Comparison of ENCODE assay signal across 26 cellular contexts in the genomic region with DNA sequence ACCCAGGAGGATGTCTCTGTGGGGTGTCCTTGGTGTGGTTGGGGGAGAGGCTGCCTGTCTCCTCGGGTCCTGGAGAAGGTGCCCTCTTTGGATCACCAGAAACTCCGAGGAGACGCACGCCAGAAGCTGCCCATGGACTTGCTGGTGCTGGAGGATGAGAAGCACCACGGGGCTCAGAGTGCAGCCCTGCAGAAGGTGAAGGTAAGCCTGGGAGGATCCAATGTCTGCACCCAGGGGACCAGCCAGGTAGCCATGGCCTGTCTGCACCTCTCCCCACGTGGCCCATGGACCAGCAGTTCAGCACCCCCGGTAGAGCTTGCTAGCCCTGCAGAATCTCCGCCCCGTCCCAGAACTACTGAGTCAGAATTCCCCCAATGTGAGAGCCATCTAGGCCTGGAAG. TPM values are rescaled to one million over a fixed set of nuclear protein-coding genes. Genes with fewer than 3 reads are reported as not detected.
DNase-seq lines count a peak whose midpoint lies in the region; ATAC-seq, FAIRE-seq and TF ChIP-seq lines count a peak whose summit lies in the region.
"Had no signal": no experiment of that assay in that cellular context is flagged by ENCODE, and none has a peak within 500 bp of the region (broad histone marks: within the 10 kb centered on the region; RNA-seq: fewer than 3 reads in every experiment).

No MANE protein-coding gene starts in this region.

- no peak overlapping the region for H2AK5ac ChIP-seq in IMR-90 (ENCODE audit: low read depth, low read length)
- peak overlapping the region; percentile 46 for H2AK5ac ChIP-seq in neuronal stem cell (ENCODE audit: low read depth, low read length)

- no peak for DNase-seq in A549 (ENCODE audit: low read depth in 1 of 2, low spot score in 1 of 2)
- no peak for DNase-seq in IMR-90
- no peak for DNase-seq in neuronal stem cell (ENCODE audit: low spot score)
- no peak for DNase-seq in NK-92 (lab: John Stamatoyannopoulos, UW; ENCODE audit: unreplicated experiment)
- DNase-seq in lower leg skin (ENCODE audit: low spot score in 2 of 2): no peak
- DNase-seq: ACHN; BE2C; C1 segment of cervical spinal cord; CD4-positive, CD25-positive, alpha-beta regulatory T cell; CD8-positive, alpha-beta memory T cell; COR-L47; DMS 273 treated with DMSO at 0.1 percent for 48 hours; DMS53; DND-41; EL; GM23248; HFFc6 had no signal

- no peak overlapping the region for H2BK15ac ChIP-seq in IMR-90 (ENCODE audit: low read depth, low read length)
- H2BK15ac ChIP-seq in neuronal stem cell (ENCODE audit: low read length): no peak overlapping the region

- BruUV-seq in IMR-90 (replicated peaks; lab: Mats Ljungman, UMichigan): no TSS peak

- H3K4me1 ChIP-seq in A549 (peaks cover 44% of the 10 kb centered on the region), IMR-90 (ENCODE audit: control insufficient read depth, insufficient read depth, low read length) (peaks cover 13% of the 10 kb centered on the region), neuronal stem cell (ENCODE audit: control insufficient read depth in 2 of 2, insufficient read depth in 1 of 2, low read depth in 1 of 2, low read length in 2 of 2) (peaks cover 2 to 3% of the 10 kb centered on the region in 2 donors), skeletal muscle tissue (ENCODE audit: control insufficient read depth in 3 of 3, insufficient read depth in 3 of 3, low read length in 3 of 3) (peaks cover 26 to 64% (median 49%) of the 10 kb centered on the region in 3 donors)
- H3K4me1 ChIP-seq: BE2C had no signal

- H3K14ac ChIP-seq in IMR-90 (replicated peaks; ENCODE audit: low read depth, low read length) (no peak overlapping the region), neuronal stem cell (ENCODE audit: low read length) (no peak overlapping the region)

- ATAC-seq in A549: no peak
- no peak for ATAC-seq in IMR-90 (ENCODE audit: low read depth)
- ATAC-seq in HG03097 (IDR thresholded peaks at IDR 0.05; ENCODE audit: low FRiP score, unreplicated experiment): no peak
- ATAC-seq: HCT116 had no signal

- H3K4ac ChIP-seq in IMR-90 (ENCODE audit: low read depth, low read length) (no peak overlapping the region), neuronal stem cell (ENCODE audit: low read length) (no peak overlapping the region)

- H3K79me1 ChIP-seq in IMR-90 (ENCODE audit: low read depth in 1 of 2, low read length in 2 of 2) (no peaks in the 10 kb centered on the region), neuronal stem cell (ENCODE audit: low read depth, low read length) (no peaks in the 10 kb centered on the region)

- H3K4me3 ChIP-seq in A549 (no peak overlapping the region), IMR-90 (ENCODE audit: insufficient read depth, low read depth, low read length) (no peak overlapping the region), neuronal stem cell (ENCODE audit: low read length in 2 of 2) (no peak overlapping the region), skeletal muscle tissue (ENCODE audit: low read length in 3 of 3) (no peak overlapping the region), lower leg skin (ENCODE audit: low read depth, poor library complexity, severe bottlenecking) (no peak overlapping the region)
- H3K4me3 ChIP-seq: GM12878, GM23248 had no signal

- H4K5ac ChIP-seq in IMR-90 (ENCODE audit: low read depth, low read length): no peak overlapping the region

- H2BK12ac ChIP-seq in neuronal stem cell (ENCODE audit: low read length): no peak overlapping the region

- H3K36me3 ChIP-seq in IMR-90 (ENCODE audit: control insufficient read depth, insufficient read depth, low read length): no peaks in the 10 kb centered on the region
- no peaks in the 10 kb centered on the region for H3K36me3 ChIP-seq in neuronal stem cell (replicated peaks in 1 of 2; ENCODE audit: control insufficient read depth in 2 of 2, insufficient read depth in 2 of 2, low read length in 2 of 2)
- peaks cover 2 to 17% (median 12%) of the 10 kb centered on the region in 3 donors for H3K36me3 ChIP-seq in skeletal muscle tissue (ENCODE audit: control insufficient read depth in 3 of 3, insufficient read depth in 3 of 3, low read length in 3 of 3)
- H3K36me3 ChIP-seq: BE2C had no signal

- peak overlapping the region; percentile 49 for H2AFZ ChIP-seq in IMR-90 (replicated peaks; ENCODE audit: low read length, poor library complexity)
- H2AFZ ChIP-seq in neuronal stem cell (ENCODE audit: low read length): no peak overlapping the region
- H2AFZ ChIP-seq: GM23248 had no signal

- H4K8ac ChIP-seq in IMR-90 (ENCODE audit: low read depth in 2 of 2, low read length in 2 of 2): no peak overlapping the region
- H4K8ac ChIP-seq in neuronal stem cell (ENCODE audit: low read depth, low read length): no peak overlapping the region

- H3K18ac ChIP-seq in IMR-90 (ENCODE audit: low read depth, low read length) (no peak overlapping the region), neuronal stem cell (ENCODE audit: low read length) (no peak overlapping the region)

- TF ChIP-seq EP300 in A549 (IDR thresholded peaks at IDR 0.05): no peak

- H3K9me1 ChIP-seq in IMR-90 (ENCODE audit: insufficient read depth, low read length): peaks cover 11% of the 10 kb centered on the region

- H2AK9ac ChIP-seq in IMR-90 (replicated peaks; ENCODE audit: low read depth, low read length, poor library complexity): no peak overlapping the region

- CTCF ChIA-PET in A549 (lab: Yijun Ruan, JAX): interaction anchor here (0.8 to 33.8 kb wide), 4 partner anchors 8 to 119 kb away, joined by 3 to 1048 read pairs (median 67); a partner anchor contains a TSS
- CTCF ChIA-PET in IMR-90 (lab: Yijun Ruan, JAX): interaction anchor here (1.6 kb wide), 1 partner anchor 35 kb away, joined by 4 read pairs; no protein-coding TSS in a partner anchor

- H4K20me1 ChIP-seq in IMR-90 (ENCODE audit: insufficient read depth, low read length): no peaks in the 10 kb centered on the region

- TF ChIP-seq RAD21 in A549 (conservative IDR thresholded peaks at IDR 0.05 in 1 of 2, IDR thresholded peaks at IDR 0.05 in 1 of 2) (no peak), IMR-90 (IDR thresholded peaks at IDR 0.05; ENCODE audit: low read length) (no peak)

- in situ Hi-C loops in IMR-90 (cut with MboI; ENCODE audit: low sequenced_read_pairs): loop anchor here (10.0 kb wide), 1 partner anchor 157 kb away; a partner anchor contains a TSS

- H3K4me2 ChIP-seq in A549 (no peak overlapping the region), IMR-90 (ENCODE audit: low read depth, low read length) (no peak overlapping the region), neuronal stem cell (ENCODE audit: insufficient read depth, low read length, poor library complexity, severe bottlenecking) (no peak overlapping the region)

- no peak overlapping the region for H4K91ac ChIP-seq in IMR-90 (ENCODE audit: insufficient read depth, low read depth, low read length)
- no peak overlapping the region for H4K91ac ChIP-seq in neuronal stem cell (ENCODE audit: low read depth, low read length, poor library complexity)

- no peak for FAIRE-seq in A549 (lab: Jason Lieb, UNC)
- FAIRE-seq: GM12878, GM19239, H54, HTR-8/SVneo had no signal

- WGBS in A549 (ENCODE audit: missing lambda C conversion rate): 73% methylated on average over 9 of the region's 9 CpGs
- no CpG with 5 or more reads among the region's 9 CpGs for WGBS in IMR-90 (ENCODE audit: extremely low coverage in 2 of 2, insufficient read length in 1 of 2), 2 experiments
- no CpG with 5 or more reads among the region's 9 CpGs for WGBS in neuronal stem cell (ENCODE audit: extremely low coverage in 2 of 2, insufficient read length in 2 of 2, insufficient replicate concordance in 1 of 2), 2 donors
- 76 to 87% methylated on average over 7 to 9 of the region's 9 CpGs for whole genome bisulfite sequencing in lower leg skin, 2 donors

- H3K27ac ChIP-seq in A549: peak overlapping the region; percentile 30 to 78; a peak in 4 of 6 replicates
- no peak overlapping the region for H3K27ac ChIP-seq in IMR-90 (ENCODE audit: insufficient read depth, low read length)
- H3K27ac ChIP-seq in neuronal stem cell (replicated peaks; ENCODE audit: low read length): no peak overlapping the region
- peak overlapping the region; percentile 5 for H3K27ac ChIP-seq in skeletal muscle tissue (ENCODE audit: low read depth, low read length)
- H3K27ac ChIP-seq: GM23248 had no signal

- H3K23ac ChIP-seq in IMR-90 (ENCODE audit: low read depth, low read length) (no peak overlapping the region), neuronal stem cell (ENCODE audit: low read depth, low read length, poor library complexity) (no peak overlapping the region)

- no peak for TF ChIP-seq POLR2A in A549 (IDR thresholded peaks at IDR 0.05; ENCODE audit: low read length)
- TF ChIP-seq POLR2A in IMR-90 (IDR thresholded peaks at IDR 0.05; ENCODE audit: low read depth, low read length): no peak
- no peak for TF ChIP-seq POLR2A in lower leg skin (IDR thresholded peaks at IDR 0.05)

- intact Hi-C loops in IMR-90 (cut with micrococcal nuclease): no loop called here
- intact Hi-C loops in lower leg skin (cut with DNase I; ENCODE audit: low total_unique reads): no loop called here

- POLR2A ChIA-PET in A549 (lab: Yijun Ruan, JAX) (no interaction called here), IMR-90 (lab: Charles Lee; ENCODE audit: unreplicated experiment) (no interaction called here)

- H3K56ac ChIP-seq in IMR-90 (ENCODE audit: extremely low read depth, insufficient read depth, low read length): no peak overlapping the region

- no peak overlapping the region for H2BK120ac ChIP-seq in IMR-90 (ENCODE audit: low read depth, low read length)
- H2BK120ac ChIP-seq in neuronal stem cell (ENCODE audit: low read depth, low read length): no peak overlapping the region

- H3K27me3 ChIP-seq in IMR-90 (ENCODE audit: control insufficient read depth, insufficient read depth, low read length): no peaks in the 10 kb centered on the region; the same call in 1 of the 2 replicates
- peaks cover 0 to 3% (median 0%) of the 10 kb centered on the region in 3 experiments for H3K27me3 ChIP-seq in neuronal stem cell (ENCODE audit: control insufficient read depth in 3 of 3, insufficient read depth in 3 of 3, low read depth in 1 of 3, low read length in 3 of 3)
- no peaks in the 10 kb centered on the region for H3K27me3 ChIP-seq in skeletal muscle tissue (ENCODE audit: control insufficient read depth in 3 of 3, insufficient read depth in 3 of 3, low read length in 3 of 3)
- H3K27me3 ChIP-seq: BE2C had no signal

- no peaks in the 10 kb centered on the region for H3K9me3 ChIP-seq in A549
- no peaks in the 10 kb centered on the region for H3K9me3 ChIP-seq in IMR-90 (ENCODE audit: control insufficient read depth, insufficient read depth, low read length)
- H3K9me3 ChIP-seq in neuronal stem cell (replicated peaks in 1 of 2; ENCODE audit: control insufficient read depth in 2 of 2, insufficient read depth in 1 of 2, low read depth in 1 of 2, low read length in 2 of 2): no peaks in the 10 kb centered on the region
- no peaks in the 10 kb centered on the region for H3K9me3 ChIP-seq in skeletal muscle tissue (ENCODE audit: control insufficient read depth in 3 of 3, low read length in 3 of 3)
- H3K9me3 ChIP-seq: BE2C had no signal

- no peak for TF ChIP-seq CTCF in A549 (IDR thresholded peaks at IDR 0.05)
- no peak for TF ChIP-seq CTCF in IMR-90 (conservative IDR thresholded peaks at IDR 0.05; ENCODE audit: low read depth, low read length)
- TF ChIP-seq CTCF in lower leg skin (IDR thresholded peaks at IDR 0.05): no peak

- H2BK20ac ChIP-seq in IMR-90 (ENCODE audit: low read depth, low read length): no peak overlapping the region

- H2BK5ac ChIP-seq in IMR-90 (ENCODE audit: low read depth, low read length, poor library complexity, severe bottlenecking) (no peak overlapping the region), neuronal stem cell (ENCODE audit: low read length) (no peak overlapping the region)

- no peak overlapping the region for H3K9ac ChIP-seq in IMR-90 (ENCODE audit: low read depth, low read length)
- H3K9ac ChIP-seq in neuronal stem cell (ENCODE audit: low read depth, low read length, poor library complexity): no peak overlapping the region
- H3K9ac ChIP-seq in skeletal muscle tissue (ENCODE audit: low read depth in 1 of 3, low read length in 3 of 3): no peak overlapping the region
- H3K9ac ChIP-seq: GM23248 had no signal

- dilution Hi-C loops in IMR-90 (cut with HindIII; ENCODE audit: low sequenced_read_pairs, unreplicated experiment): no loop called here

RNA-seq across cellular contexts. Expression of a gene that starts 5.1 kb away (rescaled TPM):
- polyA plus RNA-seq in A549 (2011; rRNA removed) (0.90 and 1.5 TPM in 2 replicates), A549 (2017; fragmentation: RNase III; extraction: RNeasy Plus Mini Kit Qiagen cat#74134 plus additional on column Dnase treatment) (4.7 to 8.4 TPM (median 5.8 TPM) in 3 replicates), IMR-90 (2012; rRNA removed) (0.40 and 0.65 TPM in 2 replicates)
- 12.2 and 12.7 TPM in 2 replicates for polyA plus RNA-seq in A549 (2012; cell fraction: cytosol; rRNA removed)
- polyA plus RNA-seq in A549 (2012; cell fraction: nucleus; rRNA removed): 13.6 and 13.9 TPM in 2 replicates
- 0.45 and 1.4 TPM in 2 replicates for polyA minus RNA-seq in A549 (2011; rRNA and poly(A)+ RNA removed)
- total RNA-seq in IMR-90 (2012; rRNA removed) (0.28 and 0.36 TPM in 2 replicates), skeletal muscle tissue (8.9 TPM), lower leg skin (1 to 10 TPM; 3.6 to 5.5 (median 4.8) TPM)
- 0.36 and 0.63 TPM in 2 replicates for polyA plus RNA-seq in IMR-90 (2012; cell fraction: cytosol; rRNA removed)
- 0.29 and 0.38 TPM in 2 replicates for polyA plus RNA-seq in IMR-90 (2012; cell fraction: nucleus; rRNA removed; ENCODE audit: low replicate concordance)
- polyA plus RNA-seq in neuronal stem cell (2013, experiment 1 of 2): not detected
- not detected for polyA plus RNA-seq in neuronal stem cell (2013, experiment 2 of 2)
- total RNA-seq: CD4-positive, CD25-positive, alpha-beta regulatory T cell; CD8-positive, alpha-beta memory T cell; GM23248 had no signal
- polyA plus RNA-seq: CD4-positive, CD25-positive, alpha-beta regulatory T cell; CD8-positive, alpha-beta memory T cell; GM23248; IgD-negative memory B cell had no signal

RNA-seq across cellular contexts. Expression of a gene that starts 6.5 kb away (rescaled TPM):
- 2.0 TPM in 2 replicates for polyA plus RNA-seq in A549 (2011; rRNA removed)
- 2.0 and 2.8 TPM in 2 replicates for polyA plus RNA-seq in A549 (2012; cell fraction: cytosol; rRNA removed)
- 3.5 and 3.6 TPM in 2 replicates for polyA plus RNA-seq in A549 (2012; cell fraction: nucleus; rRNA removed)
- 3.1 to 3.5 TPM (median 3.1 TPM) in 3 replicates for polyA plus RNA-seq in A549 (2017; fragmentation: RNase III; extraction: RNeasy Plus Mini Kit Qiagen cat#74134 plus additional on column Dnase treatment)
- polyA minus RNA-seq in A549 (2011; rRNA and poly(A)+ RNA removed): 1.4 and 2.5 TPM in 2 replicates
- 0.36 and 0.56 TPM in 2 replicates for total RNA-seq in IMR-90 (2012; rRNA removed)
- 0.41 and 0.42 TPM in 2 replicates for polyA plus RNA-seq in IMR-90 (2012; rRNA removed)
- polyA plus RNA-seq in IMR-90 (2012; cell fraction: cytosol; rRNA removed): 0.25 and 0.45 TPM in 2 replicates
- 1.2 and 1.4 TPM in 2 replicates for polyA plus RNA-seq in IMR-90 (2012; cell fraction: nucleus; rRNA removed; ENCODE audit: low replicate concordance)
- polyA plus RNA-seq in neuronal stem cell (2013, experiment 1 of 2): 0.24 TPM
- 0.24 TPM for polyA plus RNA-seq in neuronal stem cell (2013, experiment 2 of 2)
- 1.6 TPM for total RNA-seq in skeletal muscle tissue
- total RNA-seq in lower leg skin: 1 to 10 TPM; 1.3 to 3.6 (median 2.1) TPM
- total RNA-seq: CD4-positive, CD25-positive, alpha-beta regulatory T cell; CD8-positive, alpha-beta memory T cell; GM12878 had no signal
- polyA plus RNA-seq: CD4-positive, CD25-positive, alpha-beta regulatory T cell; CD8-positive, alpha-beta memory T cell; IgD-negative memory B cell had no signal

RNA-seq across cellular contexts. Expression of a gene that starts 11.8 kb away (rescaled TPM):
- polyA plus RNA-seq in A549 (2011; rRNA removed) (0.12 TPM in 1 of 2 replicates, not detected in the other), A549 (2017; fragmentation: RNase III; extraction: RNeasy Plus Mini Kit Qiagen cat#74134 plus additional on column Dnase treatment) (0.10 TPM in 1 of 3 replicates, not detected in the others), IMR-90 (2012; rRNA removed) (not detected in 2 replicates)
- 0.07 and 0.09 TPM in 2 replicates for polyA plus RNA-seq in A549 (2012; cell fraction: cytosol; rRNA removed)
- polyA plus RNA-seq in A549 (2012; cell fraction: nucleus; rRNA removed): 0.53 and 0.73 TPM in 2 replicates
- polyA minus RNA-seq in A549 (2011; rRNA and poly(A)+ RNA removed): 0.73 and 0.91 TPM in 2 replicates
- total RNA-seq in IMR-90 (2012; rRNA removed) (not detected in 2 replicates), skeletal muscle tissue (under 0.01 TPM), lower leg skin (under 1 TPM in 1 of 4 donors, not detected in 3; 0.32 TPM)
- polyA plus RNA-seq in IMR-90 (2012; cell fraction: cytosol; rRNA removed): not detected in 2 replicates
- polyA plus RNA-seq in IMR-90 (2012; cell fraction: nucleus; rRNA removed; ENCODE audit: low replicate concordance): 0.13 and 0.14 TPM in 2 replicates
- not detected for polyA plus RNA-seq in neuronal stem cell (2013, experiment 1 of 2)
- polyA plus RNA-seq in neuronal stem cell (2013, experiment 2 of 2): not detected
- total RNA-seq: A172; CD4-positive, CD25-positive, alpha-beta regulatory T cell; CD8-positive, alpha-beta memory T cell; GM12878; GM23248; HFFc6 had no signal
- polyA plus RNA-seq: CD4-positive, CD25-positive, alpha-beta regulatory T cell; CD8-positive, alpha-beta memory T cell; GM12878; GM23248; IgD-negative memory B cell had no signal

RNA-seq across cellular contexts. Expression of a gene that starts 55.6 kb away (rescaled TPM):
- 13.8 and 14.2 TPM in 2 replicates for polyA plus RNA-seq in A549 (2011; rRNA removed)
- polyA plus RNA-seq in A549 (2012; cell fraction: cytosol; rRNA removed): 9.7 and 10.4 TPM in 2 replicates
- 2.9 and 3.4 TPM in 2 replicates for polyA plus RNA-seq in A549 (2012; cell fraction: nucleus; rRNA removed)
- polyA plus RNA-seq in A549 (2017; fragmentation: RNase III; extraction: RNeasy Plus Mini Kit Qiagen cat#74134 plus additional on column Dnase treatment): 8.3 to 10.9 TPM (median 8.9 TPM) in 3 replicates
- polyA minus RNA-seq in A549 (2011; rRNA and poly(A)+ RNA removed): 3.2 and 4.2 TPM in 2 replicates
- 3.2 and 3.3 TPM in 2 replicates for total RNA-seq in IMR-90 (2012; rRNA removed)
- 8.4 and 10.1 TPM in 2 replicates for polyA plus RNA-seq in IMR-90 (2012; rRNA removed)
- polyA plus RNA-seq in IMR-90 (2012; cell fraction: cytosol; rRNA removed): 7.4 and 9.0 TPM in 2 replicates
- polyA plus RNA-seq in IMR-90 (2012; cell fraction: nucleus; rRNA removed; ENCODE audit: low replicate concordance): 1.8 and 7.7 TPM in 2 replicates
- 45.3 TPM for polyA plus RNA-seq in neuronal stem cell (2013, experiment 1 of 2)
- 47.1 TPM for polyA plus RNA-seq in neuronal stem cell (2013, experiment 2 of 2)
- total RNA-seq in skeletal muscle tissue: 1.0 TPM
- 1 to 10 TPM; 1.6 to 7.5 (median 2.2) TPM for total RNA-seq in lower leg skin

Comparison
In these comparisons a context has a peak if more than half of its experiments do, and no peak if none do; other contexts are left out.
1. H3K27ac ChIP-seq: peak in A549 (2 of 2) and skeletal muscle tissue (single experiment); none in IMR-90 (single experiment) and neuronal stem cell (single experiment).